18 cellular contexts compared by ENCODE assay signal in genomic region chr11:119743041-119743440, GRCh38. TPM values are rescaled to one million over a fixed set of nuclear protein-coding genes. Genes with fewer than 3 reads are reported as not detected.
A peak's percentile ranks its signal among the peaks of the same experiment; 100 is the strongest.
DNase-seq lines count a peak whose midpoint lies in the region; FAIRE-seq and TF ChIP-seq lines count a peak whose summit lies in the region.
"Had no signal": no experiment of that assay in that cellular context is flagged by ENCODE, and none has a peak within 500 bp of the region (broad histone marks: within the 10 kb centered on the region; RNA-seq: fewer than 3 reads in every experiment).

No MANE protein-coding gene starts in this region.

- no peak overlapping the region for H3K27ac ChIP-seq in astrocyte (ENCODE audit: low read depth, low read length)
- H3K27ac ChIP-seq in mesendoderm (ENCODE audit: low read depth, low read length) = no peak overlapping the region
- H3K27ac ChIP-seq in spleen = no peak overlapping the region
- H3K27ac ChIP-seq: epithelial cell of prostate, PC-9, psoas muscle, SK-N-MC had no signal

- H3K18ac ChIP-seq in mesendoderm (ENCODE audit: low read length) = no peak overlapping the region

- H2AK5ac ChIP-seq in mesendoderm (ENCODE audit: low read length) = no peak overlapping the region

- intact Hi-C loops in spleen (cut with DNase I; ENCODE audit: low total_unique reads) = no loop called here

- H3K79me1 ChIP-seq in mesendoderm (ENCODE audit: low read length) = no peaks in the 10 kb centered on the region

- TF ChIP-seq POLR2A in spleen (IDR thresholded peaks at IDR 0.05) = no peak

- H3K4ac ChIP-seq in mesendoderm (ENCODE audit: low read depth, low read length) = no peak overlapping the region

- peak overlapping the region; percentile 30 for H3K23ac ChIP-seq in mesendoderm (ENCODE audit: low read length)

- H3K4me3 Mint-ChIP-seq in astrocyte (ENCODE audit: unreplicated experiment) = no peak overlapping the region
- no peak overlapping the region for H3K4me3 Mint-ChIP-seq in activated T-cell treated with anti-CD3 and anti-CD28 coated beads, Interleukin-2, amount 50 U/mL, for 24 hours
- H3K4me3 Mint-ChIP-seq: activated T-cell treated with anti-CD3 and anti-CD28 coated beads, Interleukin-2, amount 50 U/mL, for 4 hours had no signal

- peaks cover 3% of the 10 kb centered on the region for H3K9me3 Mint-ChIP-seq in astrocyte (ENCODE audit: unreplicated experiment)
- H3K9me3 Mint-ChIP-seq in activated T-cell treated with anti-CD3 and anti-CD28 coated beads, Interleukin-2, amount 50 U/mL, for 24 hours = no peaks in the 10 kb centered on the region
- H3K9me3 Mint-ChIP-seq: activated T-cell treated with anti-CD3 and anti-CD28 coated beads, Interleukin-2, amount 50 U/mL, for 4 hours; stimulated activated memory B cell treated with anti-CD40 and anti-IgM and Interleukin-4, amounts not matched to agents 10 μg/mL and 1 μg/mL and 100 μg/mL, for 72 hours had no signal

- no peak overlapping the region for H2BK120ac ChIP-seq in mesendoderm (ENCODE audit: low read depth, low read length)

- H3K4me3 ChIP-seq in Jurkat, Clone E6-1 (ENCODE audit: low read length) = peak overlapping the region; percentile 43
- H3K4me3 ChIP-seq in astrocyte (ENCODE audit: insufficient read depth, low read depth, low read length) = no peak overlapping the region
- no peak overlapping the region for H3K4me3 ChIP-seq in mesendoderm (ENCODE audit: low read length)
- H3K4me3 ChIP-seq in spleen = no peak overlapping the region
- H3K4me3 ChIP-seq: MG63, PC-9, psoas muscle had no signal

- H2BK15ac ChIP-seq in mesendoderm (replicated peaks; ENCODE audit: low read depth) = no peak overlapping the region

- no peak for FAIRE-seq in astrocyte (lab: Jason Lieb, UNC)
- FAIRE-seq: frontal cortex had no signal

- H3K4me2 ChIP-seq in astrocyte (ENCODE audit: low read length) (peak overlapping the region; percentile 82), mesendoderm (ENCODE audit: low read length) (peak overlapping the region; percentile 60)
- H3K4me2 ChIP-seq: PC-9 had no signal

- H3K36me3 Mint-ChIP-seq in astrocyte (ENCODE audit: low read depth, unreplicated experiment) = peaks cover 4% of the 10 kb centered on the region
- no peaks in the 10 kb centered on the region for H3K36me3 Mint-ChIP-seq in activated T-cell treated with anti-CD3 and anti-CD28 coated beads, Interleukin-2, amount 50 U/mL, for 24 hours (ENCODE audit: low read depth)
- H3K36me3 Mint-ChIP-seq: stimulated activated memory B cell treated with anti-CD40 and anti-IgM and Interleukin-4, amounts not matched to agents 10 μg/mL and 1 μg/mL and 100 μg/mL, for 72 hours had no signal

- H3K27ac Mint-ChIP-seq in astrocyte (ENCODE audit: unreplicated experiment) = no peak overlapping the region
- no peak overlapping the region for H3K27ac Mint-ChIP-seq in activated T-cell treated with anti-CD3 and anti-CD28 coated beads, Interleukin-2, amount 50 U/mL, for 24 hours
- H3K27ac Mint-ChIP-seq: stimulated activated memory B cell treated with anti-CD40 and anti-IgM and Interleukin-4, amounts not matched to agents 10 μg/mL and 1 μg/mL and 100 μg/mL, for 72 hours had no signal

- no peak overlapping the region for H4K8ac ChIP-seq in mesendoderm (ENCODE audit: low read depth, low read length)

- H3K4me1 ChIP-seq in astrocyte (ENCODE audit: insufficient read depth, low read length) = peaks cover 15% of the 10 kb centered on the region
- peaks cover 3% of the 10 kb centered on the region for H3K4me1 ChIP-seq in mesendoderm (ENCODE audit: control insufficient read depth, low read depth, low read length)
- peaks cover 0 to 22% (median 13%) of the 10 kb centered on the region in 6 donors for H3K4me1 ChIP-seq in spleen
- H3K4me1 ChIP-seq: psoas muscle had no signal

- H3K56ac ChIP-seq in mesendoderm (ENCODE audit: low read length) = peak overlapping the region; percentile 68

- no peak for TF ChIP-seq CTCF in astrocyte (IDR thresholded peaks at IDR 0.05; ENCODE audit: insufficient read depth, low read depth, low read length)
- TF ChIP-seq CTCF in spleen (IDR thresholded peaks at IDR 0.05 in 8 of 11, conservative IDR thresholded peaks at IDR 0.05 in 3 of 11) = no peak

- no peaks in the 10 kb centered on the region for H4K20me1 ChIP-seq in astrocyte (ENCODE audit: insufficient read depth, low read length)

- H4K5ac ChIP-seq in mesendoderm (ENCODE audit: low read length) = no peak overlapping the region

- H3K79me2 ChIP-seq in astrocyte (ENCODE audit: insufficient read depth, low read length) (no peaks in the 10 kb centered on the region), mesendoderm (ENCODE audit: control insufficient read depth, insufficient read depth, low read length) (no peaks in the 10 kb centered on the region)

- no peak overlapping the region for H2AFZ ChIP-seq in astrocyte (ENCODE audit: low read depth, low read length)
- H2AFZ ChIP-seq: PC-9 had no signal

- no peak for DNase-seq in Jurkat, Clone E6-1 (ENCODE audit: low read depth, low spot score)
- DNase-seq in astrocyte (ENCODE audit: low read depth) (no peak), mesendoderm (no peak), spleen (peak; percentile 51), kidney glomerular epithelial cell (lab: John Stamatoyannopoulos, UW) (no peak), cortex of kidney (lab: John Stamatoyannopoulos, UW) (no peak)
- DNase-seq in activated T-cell treated with anti-CD3 and anti-CD28 coated beads, Interleukin-2, amount 50 U/mL, for 24 hours = no peak
- DNase-seq: activated T-cell treated with anti-CD3 and anti-CD28 coated beads, Interleukin-2, amount 50 U/mL, for 4 hours; MG63; NCI-H2081; NCI-H510A; PC-9; trophoblast cell had no signal

- H3K9me3 ChIP-seq in astrocyte (ENCODE audit: insufficient read depth, low read depth, low read length) (peaks cover 3% of the 10 kb centered on the region), spleen (no peaks in the 10 kb centered on the region)
- H3K9me3 ChIP-seq: MG63, psoas muscle had no signal

- H3K27me3 ChIP-seq in astrocyte (ENCODE audit: insufficient read depth, low read length) = peaks cover 22% of the 10 kb centered on the region
- no peaks in the 10 kb centered on the region for H3K27me3 ChIP-seq in mesendoderm (ENCODE audit: insufficient read depth, low read length, poor library complexity)
- peaks cover 0 to 69% (median 27%) of the 10 kb centered on the region in 7 donors for H3K27me3 ChIP-seq in spleen (replicated peaks in 1 of 7)
- H3K27me3 ChIP-seq: MG63 had no signal

- peaks cover 3% of the 10 kb centered on the region for H3K4me1 Mint-ChIP-seq in astrocyte (ENCODE audit: low read depth, unreplicated experiment)
- H3K4me1 Mint-ChIP-seq in activated T-cell treated with anti-CD3 and anti-CD28 coated beads, Interleukin-2, amount 50 U/mL, for 24 hours (ENCODE audit: low read depth) = peaks cover 8% of the 10 kb centered on the region

- WGBS in mesendoderm (ENCODE audit: extremely low coverage, insufficient coverage, low lambda C conversion rate) = no CpG with 5 or more reads among the region's 9 CpGs
- WGBS in spleen, 5 donors = 52 to 68% (median 64%) methylated on average over 5 to 9 of the region's 9 CpGs

- peaks cover 85% of the 10 kb centered on the region for H3K27me3 Mint-ChIP-seq in astrocyte (ENCODE audit: low read depth, unreplicated experiment)
- H3K27me3 Mint-ChIP-seq in activated T-cell treated with anti-CD3 and anti-CD28 coated beads, Interleukin-2, amount 50 U/mL, for 24 hours = peaks cover 61% of the 10 kb centered on the region

- H3K36me3 ChIP-seq in astrocyte (ENCODE audit: insufficient read depth, low read length) = no peaks in the 10 kb centered on the region
- no peaks in the 10 kb centered on the region for H3K36me3 ChIP-seq in mesendoderm (ENCODE audit: control insufficient read depth, insufficient read depth, low read length)
- no peaks in the 10 kb centered on the region for H3K36me3 ChIP-seq in spleen
- H3K36me3 ChIP-seq: MG63 had no signal

- no peak overlapping the region for H2BK5ac ChIP-seq in mesendoderm (ENCODE audit: low read length)

- H3K9ac ChIP-seq in astrocyte (ENCODE audit: low read length) (no peak overlapping the region), mesendoderm (ENCODE audit: low read length) (peak overlapping the region; percentile 63)

RNA-seq across cellular contexts. Expression of gene NECTIN1, which starts 14.0 kb away (rescaled TPM):
- polyA plus RNA-seq in Jurkat, Clone E6-1 (2012; ENCODE audit: insufficient read depth, insufficient read length) = 15.5 TPM
- total RNA-seq in astrocyte (16.9 and 17.7 TPM in 2 replicates), spleen (10 to 100 TPM in 1 of 7 donors, 1 to 10 TPM in 6; 4.6 to 16.2 (median 7.7) TPM)
- 30.2 TPM for polyA plus RNA-seq in mesendoderm (2013, experiment 1 of 2)
- 30.5 TPM for polyA plus RNA-seq in mesendoderm (2013, experiment 2 of 2)
- polyA plus RNA-seq in spleen = 1 to 10 TPM in 2 of 3 donors, under 1 TPM in 1; 0.67 to 2.3 (median 1.1) TPM
